ENCODE assay signal across 8 cellular contexts in genomic region chr7:101058355-101058754, GRCh38. TPM values are rescaled to one million over a fixed set of nuclear protein-coding genes. Genes with fewer than 3 reads are reported as not detected.
A peak's percentile ranks its signal among the peaks of the same experiment; 100 is the strongest.
DNase-seq lines count a peak whose midpoint lies in the region; ATAC-seq and TF ChIP-seq lines count a peak whose summit lies in the region.

No MANE protein-coding gene starts in this region.

- no peaks in the 10 kb centered on the region for H3K4me1 Mint-ChIP-seq in activated naive CD8-positive, alpha-beta T cell treated with anti-CD3 and anti-CD28 coated beads, Interleukin-2, amount 10 ng/mL, durations not matched to agents 7 days and 5 days

- H3K27me3 Mint-ChIP-seq in activated naive CD8-positive, alpha-beta T cell treated with anti-CD3 and anti-CD28 coated beads, Interleukin-2, amount 10 ng/mL, durations not matched to agents 7 days and 5 days: peaks cover 26% of the 10 kb centered on the region

- no peak overlapping the region for H3K27ac Mint-ChIP-seq in activated naive CD8-positive, alpha-beta T cell treated with anti-CD3 and anti-CD28 coated beads, Interleukin-2, amount 10 ng/mL, durations not matched to agents 7 days and 5 days

- H3K9me3 ChIP-seq in SJSA1 (replicated peaks): no peaks in the 10 kb centered on the region

- H3K27me3 ChIP-seq in SJSA1 (replicated peaks): peaks cover 83% of the 10 kb centered on the region

- POLR2A ChIA-PET in activated naive CD8-positive, alpha-beta T cell treated with anti-CD3 and anti-CD28 coated beads, Interleukin-2, amount 10 ng/mL, durations not matched to agents 7 days and 5 days (lab: Charles Lee): no interaction called here

- no peaks in the 10 kb centered on the region for H3K36me3 ChIP-seq in SJSA1

- H3K36me3 Mint-ChIP-seq in activated naive CD8-positive, alpha-beta T cell treated with anti-CD3 and anti-CD28 coated beads, Interleukin-2, amount 10 ng/mL, durations not matched to agents 7 days and 5 days: no peaks in the 10 kb centered on the region

- no peak for TF ChIP-seq CTCF in GM10266 (IDR thresholded peaks at IDR 0.05; ENCODE audit: control insufficient read depth, insufficient read depth, low read depth, missing control alignments)

- no peak overlapping the region for H3K4me3 Mint-ChIP-seq in activated naive CD8-positive, alpha-beta T cell treated with anti-CD3 and anti-CD28 coated beads, Interleukin-2, amount 10 ng/mL, durations not matched to agents 7 days and 5 days

- ATAC-seq in activated naive CD8-positive, alpha-beta T cell treated with anti-CD3 and anti-CD28 coated beads, Interleukin-2, amount 10 ng/mL, durations not matched to agents 7 days and 5 days (ENCODE audit: low read depth): no peak
- ATAC-seq in HG03280 (IDR thresholded peaks at IDR 0.05; ENCODE audit: unreplicated experiment) (no peak), GM21360 (IDR thresholded peaks at IDR 0.05; ENCODE audit: unreplicated experiment) (no peak)

- H3K4me3 ChIP-seq in SJSA1: no peak overlapping the region

- no peak overlapping the region for H3K27ac ChIP-seq in SJSA1

- H3K9me3 Mint-ChIP-seq in activated naive CD8-positive, alpha-beta T cell treated with anti-CD3 and anti-CD28 coated beads, Interleukin-2, amount 10 ng/mL, durations not matched to agents 7 days and 5 days: no peaks in the 10 kb centered on the region

- no peaks in the 10 kb centered on the region for H3K4me1 ChIP-seq in SJSA1 (replicated peaks)

- peak; percentile 46 for DNase-seq in GM10266 (ENCODE audit: extremely low spot score)
- DNase-seq in SJSA1 (ENCODE audit: low read depth in 1 of 2, low spot score in 2 of 2): peak; percentile 29 to 56
- DNase-seq in activated naive CD8-positive, alpha-beta T cell treated with anti-CD3 and anti-CD28 coated beads, Interleukin-2, amount 10 ng/mL, durations not matched to agents 7 days and 5 days: peak; percentile 75
- peak in 38 of 51 donors; percentile 1 to 61 (median 18) for DNase-seq in hypothalamus (lab: John Stamatoyannopoulos, UW)
- peak; percentile 13 to 32 for DNase-seq in stimulated activated CD4-positive, alpha-beta T cell treated with anti-CD3 and anti-CD28 coated beads, Interleukin-15, amount 100 ng/mL, for 1 hour (ENCODE audit: low read depth in 1 of 2, low spot score in 1 of 2)
- DNase-seq in ureter (ENCODE audit: low spot score): no peak

RNA-seq across cellular contexts. Expression of gene TRIM56, which starts 26.9 kb away (rescaled TPM):
- total RNA-seq in SJSA1 (2014; rRNA removed; shearing (Covaris generic)): 5.2 and 10.3 TPM in 2 replicates
- total RNA-seq in activated naive CD8-positive, alpha-beta T cell treated with anti-CD3 and anti-CD28 coated beads, Interleukin-2, amount 10 ng/mL, durations not matched to agents 7 days and 5 days: 10 to 100 TPM; 77.4 to 77.8 TPM
- 57.3 TPM for total RNA-seq in ureter

RNA-seq across cellular contexts. Expression of gene MUC17, which starts 38.5 kb away (rescaled TPM):
- total RNA-seq in SJSA1 (2014; rRNA removed; shearing (Covaris generic)): not detected in 2 replicates
- not detected for total RNA-seq in activated naive CD8-positive, alpha-beta T cell treated with anti-CD3 and anti-CD28 coated beads, Interleukin-2, amount 10 ng/mL, durations not matched to agents 7 days and 5 days
- not detected for total RNA-seq in ureter
